15 cellular contexts compared by ENCODE assay signal in genomic region chr1:8580566-8580965, GRCh38.
A peak's percentile ranks its signal among the peaks of the same experiment; 100 is the strongest.
DNase-seq lines count a peak whose midpoint lies in the region; ATAC-seq, FAIRE-seq and TF ChIP-seq lines count a peak whose summit lies in the region.
"Had no signal": no experiment of that assay in that cellular context is flagged by ENCODE, and none has a peak within 500 bp of the region (broad histone marks: within the 10 kb centered on the region; RNA-seq: fewer than 3 reads in every experiment).

No MANE protein-coding gene starts in this region.

- WGBS in K562 (ENCODE audit: insufficient coverage, low coverage, missing lambda C conversion rate), result 53% methylated on average over 4 of the region's 4 CpGs
- 43% methylated on average over 4 of the region's 4 CpGs for WGBS in right cardiac atrium
- 32 to 39% methylated on average over 4 of the region's 4 CpGs for WGBS in thyroid gland, 2 donors

- no peak for TF ChIP-seq RAD21 in K562 (CRISPR knock-in tag; conservative IDR thresholded peaks at IDR 0.05 in 1 of 2, IDR thresholded peaks at IDR 0.05 in 1 of 2)

- no peak overlapping the region for H3K9ac ChIP-seq in OCI-LY3 (ENCODE audit: low read length)
- H3K9ac ChIP-seq in K562 (ENCODE audit: insufficient read depth in 1 of 2, low read depth in 2 of 2, low read length in 2 of 2), result no peak overlapping the region

- POLR2A ChIA-PET in K562 (lab: Yijun Ruan, JAX), result interaction anchor here (0.6 kb wide), 2 partner anchors 31 to 83 kb away, joined by 3 read pairs; no protein-coding TSS in a partner anchor

- TF ChIP-seq CTCF in OCI-LY3 (IDR thresholded peaks at IDR 0.05; ENCODE audit: low read depth, low read length), result no peak
- TF ChIP-seq CTCF in K562 (IDR thresholded peaks at IDR 0.05 in 2 of 3, conservative IDR thresholded peaks at IDR 0.05 in 1 of 3; ENCODE audit: insufficient read depth in 2 of 3, low read depth in 1 of 3, low read length in 3 of 3), result no peak
- no peak for TF ChIP-seq CTCF in thyroid gland (IDR thresholded peaks at IDR 0.05)

- H3K9me1 ChIP-seq in K562 (ENCODE audit: control insufficient read depth, insufficient read depth, low read length), result peaks cover 3% of the 10 kb centered on the region

- H3K79me2 ChIP-seq in OCI-LY3 (ENCODE audit: low read length), result no peaks in the 10 kb centered on the region
- H3K79me2 ChIP-seq in K562 (ENCODE audit: control insufficient read depth, insufficient read depth, low read length), result peaks cover 13% of the 10 kb centered on the region; the same call in 1 of the 3 replicates

- no peaks in the 10 kb centered on the region for H3K9me3 ChIP-seq in OCI-LY3 (ENCODE audit: insufficient read depth, low read length)
- no peaks in the 10 kb centered on the region for H3K9me3 ChIP-seq in K562 (replicated peaks; ENCODE audit: control insufficient read depth, insufficient read depth, low read depth, low read length)
- H3K9me3 ChIP-seq in right cardiac atrium (ENCODE audit: control insufficient read depth, low read length), result no peaks in the 10 kb centered on the region
- H3K9me3 ChIP-seq in thyroid gland, result no peaks in the 10 kb centered on the region
- H3K9me3 ChIP-seq: BE2C had no signal

- H3K27me3 ChIP-seq in OCI-LY3 (ENCODE audit: low read depth, low read length) (no peaks in the 10 kb centered on the region), K562 (ENCODE audit: control insufficient read depth in 2 of 2, insufficient read depth in 2 of 2, low read length in 2 of 2) (no peaks in the 10 kb centered on the region), right cardiac atrium (ENCODE audit: control insufficient read depth, insufficient read depth) (no peaks in the 10 kb centered on the region), thyroid gland (no peaks in the 10 kb centered on the region)
- H3K27me3 ChIP-seq: BE2C had no signal

- TSS peak; percentile 19 for BruUV-seq in K562 (replicated peaks; lab: Mats Ljungman, UMichigan)

- H2AFZ ChIP-seq in OCI-LY3 (ENCODE audit: low read depth, low read length) (no peak overlapping the region), K562 (ENCODE audit: low read depth, low read length) (no peak overlapping the region)

- H3K4me3 ChIP-seq in OCI-LY3 (ENCODE audit: low read length) (no peak overlapping the region), K562 (no peak overlapping the region), right cardiac atrium (ENCODE audit: low read length) (no peak overlapping the region), thyroid gland (replicated peaks in 1 of 3) (no peak overlapping the region)

- H3K27ac ChIP-seq in OCI-LY3 (ENCODE audit: low read length), result no peak overlapping the region
- H3K27ac ChIP-seq in K562 (ENCODE audit: extremely low read depth, low read depth, low read length), result no peak overlapping the region
- H3K27ac ChIP-seq in right cardiac atrium (ENCODE audit: low read length), result no peak overlapping the region
- H3K27ac ChIP-seq in thyroid gland, result no peak overlapping the region

- in situ Hi-C loops in K562 (cut with MboI), result no loop called here

- no peaks in the 10 kb centered on the region for H3K36me3 ChIP-seq in OCI-LY3 (replicated peaks; ENCODE audit: low read depth, low read length)
- H3K36me3 ChIP-seq in K562 (ENCODE audit: control insufficient read depth, insufficient read depth, low read length), result no peaks in the 10 kb centered on the region; the same call in 2 of the 3 replicates
- H3K36me3 ChIP-seq in thyroid gland, result no peaks in the 10 kb centered on the region
- H3K36me3 ChIP-seq: BE2C had no signal

- no peak for TF ChIP-seq POLR2A in K562 (conservative IDR thresholded peaks at IDR 0.05)
- TF ChIP-seq POLR2A in thyroid gland (IDR thresholded peaks at IDR 0.05), result no peak

- ATAC-seq in K562, result no peak
- ATAC-seq in right cardiac atrium, result peak; percentile 61 to 78
- ATAC-seq in GM21717 (IDR thresholded peaks at IDR 0.05; ENCODE audit: unreplicated experiment), result no peak
- no peak for ATAC-seq in GM18870 (IDR thresholded peaks at IDR 0.05; ENCODE audit: unreplicated experiment)

- 0 out of 2 replicates have a peak, but pooled peaks cover 4% of the 10 kb centered on the region for H3K4me1 ChIP-seq in OCI-LY3 (ENCODE audit: low read length)
- H3K4me1 ChIP-seq in K562 (replicated peaks in 1 of 2; ENCODE audit: control insufficient read depth in 2 of 2, insufficient read depth in 2 of 2, low read length in 2 of 2), result no peaks in the 10 kb centered on the region; a peak in 1 of 5 replicates
- no peaks in the 10 kb centered on the region for H3K4me1 ChIP-seq in right cardiac atrium (ENCODE audit: control insufficient read depth, insufficient read depth, low read length)
- peaks cover 7 to 11% of the 10 kb centered on the region in 2 donors for H3K4me1 ChIP-seq in thyroid gland
- H3K4me1 ChIP-seq: BE2C had no signal

- no peak for TF ChIP-seq EP300 in K562 (IDR thresholded peaks at IDR 0.05; ENCODE audit: low read length)

- DNase-seq in K562 (ENCODE audit: extremely low read depth in 1 of 4, low spot score in 3 of 4), result no peak
- DNase-seq in right cardiac atrium, result no peak
- peak; percentile 41 for DNase-seq in thyroid gland
- DNase-seq in NCI-H345 (lab: John Stamatoyannopoulos, UW), result no peak
- DNase-seq: BE2C; CD4-positive, alpha-beta memory T cell; HCEC 1CT; NCI-H1436; NCI-H2029; NCI-H510A treated with DMSO at 0.1 percent for 48 hours; SHP77 treated with DMSO at 0.1 percent for 48 hours had no signal

- CTCF ChIA-PET in K562 (lab: Yijun Ruan, JAX; ENCODE audit: low intra/inter-chr PET ratio), result no interaction called here

- H4K20me1 ChIP-seq in OCI-LY3 (ENCODE audit: insufficient read depth, low read length) (no peaks in the 10 kb centered on the region), K562 (replicated peaks; ENCODE audit: control insufficient read depth, insufficient read depth, low read length) (no peaks in the 10 kb centered on the region)

- intact Hi-C loops in K562 (cut with micrococcal nuclease) (no loop called here), right cardiac atrium (cut with DNase I) (no loop called here), thyroid gland (cut with DNase I) (no loop called here)

- FAIRE-seq in K562 (lab: Jason Lieb, UNC), result no peak
- FAIRE-seq: RCC 7860 had no signal

- H3K4me2 ChIP-seq in OCI-LY3 (ENCODE audit: low read length) (0 out of 2 replicates have a peak overlapping the region, but pooled peaks have one; percentile 5), K562 (ENCODE audit: insufficient read depth, low read length) (no peak overlapping the region)

TF ChIP-seq in K562, 482 proteins besides CTCF, POLR2A, EP300 and RAD21 (continues in another document):
- TF ChIP-seq CREM (IDR thresholded peaks at IDR 0.05; ENCODE audit: low read depth) (no peak), MYC (IDR thresholded peaks at IDR 0.05; ENCODE audit: low read depth, low read length) (no peak), MYC (CRISPR knock-in tag; IDR thresholded peaks at IDR 0.05; ENCODE audit: borderline replicate concordance, low read depth) (no peak), SREBF1 (IDR thresholded peaks at IDR 0.05; ENCODE audit: borderline replicate concordance, low read depth, low read length) (no peak), MTA1 (IDR thresholded peaks at IDR 0.05; ENCODE audit: borderline replicate concordance) (no peak), VEZF1 (CRISPR knock-in tag; IDR thresholded peaks at IDR 0.05) (no peak), ZBTB49 (CRISPR knock-in tag; IDR thresholded peaks at IDR 0.05; ENCODE audit: borderline replicate concordance) (no peak), PTRF (tag; IDR thresholded peaks at IDR 0.05) (no peak), ZNF511 (CRISPR knock-in tag; IDR thresholded peaks at IDR 0.05) (no peak), NFXL1 (CRISPR knock-in tag; IDR thresholded peaks at IDR 0.05) (no peak), LEF1 (IDR thresholded peaks at IDR 0.05) (no peak), ASH1L (IDR thresholded peaks at IDR 0.05; ENCODE audit: borderline replicate concordance, low read depth, partially characterized antibody) (no peak), SPI1 (IDR thresholded peaks at IDR 0.05; ENCODE audit: borderline replicate concordance, low read depth, low read length) (no peak), RBFOX2 (IDR thresholded peaks at IDR 0.05; ENCODE audit: low read depth, low read length) (no peak), BDP1 (IDR thresholded peaks at IDR 0.05; ENCODE audit: insufficient read depth, insufficient read length) (no peak), NFIC (IDR thresholded peaks at IDR 0.05) (no peak)

Comparison
In these comparisons a context has a peak if more than half of its experiments do, and no peak if none do; other contexts are left out.
1. ATAC-seq: peak in right cardiac atrium (2 of 2); none in K562 (single experiment), GM21717 (single experiment) and GM18870 (single experiment).
2. DNase-seq: peak in thyroid gland (2 of 2); none in K562 (0 of 4), right cardiac atrium (0 of 3) and NCI-H345 (single experiment).